Comparison of ENCODE assay signal across 2 cellular contexts in genomic region chr1:182301467-182302198, GRCh38.
TF ChIP-seq lines count a peak whose summit lies in the region.

No MANE protein-coding gene starts in this region.

TF ChIP-seq in K562, 482 proteins besides CTCF, POLR2A, EP300 and RAD21 (continued from another document and continues in another):
- no peak for TF ChIP-seq ZNF431 (CRISPR knock-in tag; IDR thresholded peaks at IDR 0.05)
- 0 out of 2 replicates have a peak, but pooled peaks have one; percentile 54 for TF ChIP-seq GABPB1 (CRISPR knock-in tag; IDR thresholded peaks at IDR 0.05)
- no peak for TF ChIP-seq PHB2 (IDR thresholded peaks at IDR 0.05; ENCODE audit: low read depth)
- no peak for TF ChIP-seq RBM25 (IDR thresholded peaks at IDR 0.05; ENCODE audit: low read depth, low read length, severe bottlenecking)
- TF ChIP-seq, protein P1, sequence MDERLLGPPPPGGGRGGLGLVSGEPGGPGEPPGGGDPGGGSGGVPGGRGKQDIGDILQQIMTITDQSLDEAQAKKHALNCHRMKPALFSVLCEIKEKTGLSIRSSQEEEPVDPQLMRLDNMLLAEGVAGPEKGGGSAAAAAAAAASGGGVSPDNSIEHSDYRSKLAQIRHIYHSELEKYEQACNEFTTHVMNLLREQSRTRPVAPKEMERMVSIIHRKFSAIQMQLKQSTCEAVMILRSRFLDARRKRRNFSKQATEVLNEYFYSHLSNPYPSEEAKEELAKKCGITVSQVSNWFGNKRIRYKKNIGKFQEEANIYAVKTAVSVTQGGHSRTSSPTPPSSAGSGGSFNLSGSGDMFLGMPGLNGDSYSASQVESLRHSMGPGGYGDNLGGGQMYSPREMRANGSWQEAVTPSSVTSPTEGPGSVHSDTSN (CRISPR knock-in tag; IDR thresholded peaks at IDR 0.05; ENCODE audit: low read depth): no peak
- TF ChIP-seq, protein P1 (tag; conservative IDR thresholded peaks at IDR 0.05; ENCODE audit: low read depth): peak; percentile 46
- TF ChIP-seq ZNF347 (CRISPR knock-in tag; IDR thresholded peaks at IDR 0.05; ENCODE audit: low read depth): no peak
- TF ChIP-seq ZNF75A (CRISPR knock-in tag; IDR thresholded peaks at IDR 0.05): 0 out of 2 replicates have a peak, but pooled peaks have one; percentile 54
- peak; percentile 95 for TF ChIP-seq BRD9 (IDR thresholded peaks at IDR 0.05; ENCODE audit: low read depth, partially characterized antibody)
- TF ChIP-seq CBX3 (IDR thresholded peaks at IDR 0.05; ENCODE audit: borderline replicate concordance in 1 of 2, low read length in 2 of 2): peak in 1 of 2 experiments; percentile 70; a peak in 1 of 3 replicates
- TF ChIP-seq AFF1 (IDR thresholded peaks at IDR 0.05; ENCODE audit: low read depth in 1 of 2, partially characterized antibody in 2 of 2): peak; percentile 33 to 65
- peak in 1 of 2 experiments; percentile 46; a peak in 1 of 4 replicates for TF ChIP-seq FOXK2 (conservative IDR thresholded peaks at IDR 0.05 in 1 of 2, IDR thresholded peaks at IDR 0.05 in 1 of 2; ENCODE audit: low read depth in 2 of 2)
- TF ChIP-seq, protein P2, sequence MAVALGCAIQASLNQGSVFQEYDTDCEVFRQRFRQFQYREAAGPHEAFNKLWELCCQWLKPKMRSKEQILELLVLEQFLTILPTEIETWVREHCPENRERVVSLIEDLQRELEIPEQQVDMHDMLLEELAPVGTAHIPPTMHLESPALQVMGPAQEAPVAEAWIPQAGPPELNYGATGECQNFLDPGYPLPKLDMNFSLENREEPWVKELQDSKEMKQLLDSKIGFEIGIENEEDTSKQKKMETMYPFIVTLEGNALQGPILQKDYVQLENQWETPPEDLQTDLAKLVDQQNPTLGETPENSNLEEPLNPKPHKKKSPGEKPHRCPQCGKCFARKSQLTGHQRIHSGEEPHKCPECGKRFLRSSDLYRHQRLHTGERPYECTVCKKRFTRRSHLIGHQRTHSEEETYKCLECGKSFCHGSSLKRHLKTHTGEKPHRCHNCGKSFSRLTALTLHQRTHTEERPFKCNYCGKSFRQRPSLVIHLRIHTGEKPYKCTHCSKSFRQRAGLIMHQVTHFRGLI (CRISPR knock-in tag; IDR thresholded peaks at IDR 0.05): 0 out of 2 replicates have a peak, but pooled peaks have one; percentile 56
- TF ChIP-seq E2F3 (CRISPR knock-in tag; IDR thresholded peaks at IDR 0.05): 0 out of 2 replicates have a peak, but pooled peaks have one; percentile 17
- TF ChIP-seq ZHX1 (conservative IDR thresholded peaks at IDR 0.05; ENCODE audit: low read length): 0 out of 2 replicates have a peak, but pooled peaks have one; percentile 13
- TF ChIP-seq MXI1 (IDR thresholded peaks at IDR 0.05; ENCODE audit: low read depth, low read length): no peak

TF ChIP-seq in HepG2, 621 proteins besides CTCF, POLR2A, EP300 and RAD21 (continued from another document and continues in another):
- TF ChIP-seq, protein P3, sequence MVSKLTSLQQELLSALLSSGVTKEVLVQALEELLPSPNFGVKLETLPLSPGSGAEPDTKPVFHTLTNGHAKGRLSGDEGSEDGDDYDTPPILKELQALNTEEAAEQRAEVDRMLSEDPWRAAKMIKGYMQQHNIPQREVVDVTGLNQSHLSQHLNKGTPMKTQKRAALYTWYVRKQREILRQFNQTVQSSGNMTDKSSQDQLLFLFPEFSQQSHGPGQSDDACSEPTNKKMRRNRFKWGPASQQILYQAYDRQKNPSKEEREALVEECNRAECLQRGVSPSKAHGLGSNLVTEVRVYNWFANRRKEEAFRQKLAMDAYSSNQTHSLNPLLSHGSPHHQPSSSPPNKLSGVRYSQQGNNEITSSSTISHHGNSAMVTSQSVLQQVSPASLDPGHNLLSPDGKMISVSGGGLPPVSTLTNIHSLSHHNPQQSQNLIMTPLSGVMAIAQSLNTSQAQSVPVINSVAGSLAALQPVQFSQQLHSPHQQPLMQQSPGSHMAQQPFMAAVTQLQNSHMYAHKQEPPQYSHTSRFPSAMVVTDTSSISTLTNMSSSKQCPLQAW (CRISPR knock-in tag; IDR thresholded peaks at IDR 0.05): peak; percentile 53; the same call in 1 of the 2 replicates
- TF ChIP-seq CCAR2 (optimal IDR thresholded peaks at IDR 0.05; ENCODE audit: low read depth, low read length) (peak; percentile 76), ZNF850 (CRISPR knock-in tag; conservative IDR thresholded peaks at IDR 0.05) (no peak), PHB2 (IDR thresholded peaks at IDR 0.05; ENCODE audit: partially characterized antibody) (no peak), ZKSCAN5 (CRISPR knock-in tag; IDR thresholded peaks at IDR 0.05) (no peak), MAFG (CRISPR knock-in tag; IDR thresholded peaks at IDR 0.05) (no peak), SETDB1 (CRISPR knock-in tag; IDR thresholded peaks at IDR 0.05; ENCODE audit: borderline replicate concordance) (no peak), KAT8 (CRISPR knock-in tag; IDR thresholded peaks at IDR 0.05) (peak; percentile 71), ZNF781 (CRISPR knock-in tag; IDR thresholded peaks at IDR 0.05; ENCODE audit: borderline replicate concordance, not compliant biosample characterization) (no peak), FLYWCH1 (CRISPR knock-in tag; IDR thresholded peaks at IDR 0.05) (no peak), KDM5A (IDR thresholded peaks at IDR 0.05; ENCODE audit: borderline replicate concordance, low read length) (no peak; the same call in 1 of the 2 replicates), ZNF772 (CRISPR knock-in tag; IDR thresholded peaks at IDR 0.05) (no peak), ZNF773 (CRISPR knock-in tag; IDR thresholded peaks at IDR 0.05; ENCODE audit: borderline replicate concordance) (no peak), ZNF724P (CRISPR knock-in tag; IDR thresholded peaks at IDR 0.05; ENCODE audit: borderline replicate concordance) (no peak), MEIS1 (CRISPR knock-in tag; IDR thresholded peaks at IDR 0.05; ENCODE audit: borderline replicate concordance) (no peak), ZZZ3 (CRISPR knock-in tag; IDR thresholded peaks at IDR 0.05; ENCODE audit: borderline replicate concordance) (no peak), HNF4G (IDR thresholded peaks at IDR 0.05; ENCODE audit: borderline replicate concordance, low read depth, low read length) (peak; percentile 74), HNF4G (CRISPR knock-in tag; IDR thresholded peaks at IDR 0.05; ENCODE audit: borderline replicate concordance, low read depth) (no peak), NAIF1 (CRISPR knock-in tag; IDR thresholded peaks at IDR 0.05; ENCODE audit: borderline replicate concordance) (no peak), SALL2 (CRISPR knock-in tag; IDR thresholded peaks at IDR 0.05) (peak; percentile 64; the same call in 1 of the 2 replicates), AKAP8 (CRISPR knock-in tag; IDR thresholded peaks at IDR 0.05) (no peak), SP140L (CRISPR knock-in tag; IDR thresholded peaks at IDR 0.05; ENCODE audit: borderline replicate concordance) (peak; percentile 90; the same call in 1 of the 2 replicates), HINFP (CRISPR knock-in tag; IDR thresholded peaks at IDR 0.05; ENCODE audit: low read depth) (no peak), ZNF142 (CRISPR knock-in tag; IDR thresholded peaks at IDR 0.05) (0 out of 2 replicates have a peak, but pooled peaks have one; percentile 28), ARNT2 (CRISPR knock-in tag; IDR thresholded peaks at IDR 0.05; ENCODE audit: low read depth) (no peak), SOX13 (IDR thresholded peaks at IDR 0.05) (peak; percentile 52; the same call in 1 of the 2 replicates), SOX13 (CRISPR knock-in tag; conservative IDR thresholded peaks at IDR 0.05 in 1 of 2, IDR thresholded peaks at IDR 0.05 in 1 of 2) (peak in 1 of 2 experiments; percentile 93; a peak in 2 of 4 replicates)
- TF ChIP-seq, protein P4, sequence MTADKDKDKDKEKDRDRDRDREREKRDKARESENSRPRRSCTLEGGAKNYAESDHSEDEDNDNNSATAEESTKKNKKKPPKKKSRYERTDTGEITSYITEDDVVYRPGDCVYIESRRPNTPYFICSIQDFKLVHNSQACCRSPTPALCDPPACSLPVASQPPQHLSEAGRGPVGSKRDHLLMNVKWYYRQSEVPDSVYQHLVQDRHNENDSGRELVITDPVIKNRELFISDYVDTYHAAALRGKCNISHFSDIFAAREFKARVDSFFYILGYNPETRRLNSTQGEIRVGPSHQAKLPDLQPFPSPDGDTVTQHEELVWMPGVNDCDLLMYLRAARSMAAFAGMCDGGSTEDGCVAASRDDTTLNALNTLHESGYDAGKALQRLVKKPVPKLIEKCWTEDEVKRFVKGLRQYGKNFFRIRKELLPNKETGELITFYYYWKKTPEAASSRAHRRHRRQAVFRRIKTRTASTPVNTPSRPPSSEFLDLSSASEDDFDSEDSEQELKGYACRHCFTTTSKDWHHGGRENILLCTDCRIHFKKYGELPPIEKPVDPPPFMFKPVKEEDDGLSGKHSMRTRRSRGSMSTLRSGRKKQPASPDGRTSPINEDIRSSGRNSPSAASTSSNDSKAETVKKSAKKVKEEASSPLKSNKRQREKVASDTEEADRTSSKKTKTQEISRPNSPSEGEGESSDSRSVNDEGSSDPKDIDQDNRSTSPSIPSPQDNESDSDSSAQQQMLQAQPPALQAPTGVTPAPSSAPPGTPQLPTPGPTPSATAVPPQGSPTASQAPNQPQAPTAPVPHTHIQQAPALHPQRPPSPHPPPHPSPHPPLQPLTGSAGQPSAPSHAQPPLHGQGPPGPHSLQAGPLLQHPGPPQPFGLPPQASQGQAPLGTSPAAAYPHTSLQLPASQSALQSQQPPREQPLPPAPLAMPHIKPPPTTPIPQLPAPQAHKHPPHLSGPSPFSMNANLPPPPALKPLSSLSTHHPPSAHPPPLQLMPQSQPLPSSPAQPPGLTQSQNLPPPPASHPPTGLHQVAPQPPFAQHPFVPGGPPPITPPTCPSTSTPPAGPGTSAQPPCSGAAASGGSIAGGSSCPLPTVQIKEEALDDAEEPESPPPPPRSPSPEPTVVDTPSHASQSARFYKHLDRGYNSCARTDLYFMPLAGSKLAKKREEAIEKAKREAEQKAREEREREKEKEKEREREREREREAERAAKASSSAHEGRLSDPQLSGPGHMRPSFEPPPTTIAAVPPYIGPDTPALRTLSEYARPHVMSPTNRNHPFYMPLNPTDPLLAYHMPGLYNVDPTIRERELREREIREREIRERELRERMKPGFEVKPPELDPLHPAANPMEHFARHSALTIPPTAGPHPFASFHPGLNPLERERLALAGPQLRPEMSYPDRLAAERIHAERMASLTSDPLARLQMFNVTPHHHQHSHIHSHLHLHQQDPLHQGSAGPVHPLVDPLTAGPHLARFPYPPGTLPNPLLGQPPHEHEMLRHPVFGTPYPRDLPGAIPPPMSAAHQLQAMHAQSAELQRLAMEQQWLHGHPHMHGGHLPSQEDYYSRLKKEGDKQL (CRISPR knock-in tag; IDR thresholded peaks at IDR 0.05; ENCODE audit: low read depth): 0 out of 2 replicates have a peak, but pooled peaks have one; percentile 37
